ENCODE assay signal across 8 cellular contexts in genomic region chr3:43994594-43995077, GRCh38.
A peak's percentile ranks its signal among the peaks of the same experiment; 100 is the strongest.
DNase-seq lines count a peak whose midpoint lies in the region; ATAC-seq, FAIRE-seq and TF ChIP-seq lines count a peak whose summit lies in the region.

No MANE protein-coding gene starts in this region.

- POLR2A ChIA-PET in A549 (lab: Yijun Ruan, JAX), result interaction anchor here (0.8 to 3.1 kb wide), 4 partner anchors 101 to 143 kb away, joined by 3 to 25 read pairs (median 4); no protein-coding TSS in a partner anchor
- POLR2A ChIA-PET in activated CD8-positive, alpha-beta T cell treated with anti-CD3 and anti-CD28 coated beads for 36 hours (lab: Charles Lee), result no interaction called here

- no peaks in the 10 kb centered on the region for H4K20me1 ChIP-seq in keratinocyte (ENCODE audit: control insufficient read depth, extremely low read depth, insufficient read depth, low read length)

- H3K9me3 ChIP-seq in A549 (peaks cover 13% of the 10 kb centered on the region; the same call in 2 of the 3 replicates), keratinocyte (ENCODE audit: control insufficient read depth, low read depth, low read length) (no peaks in the 10 kb centered on the region), body of pancreas (no peaks in the 10 kb centered on the region)

- CTCF ChIA-PET in A549 (lab: Yijun Ruan, JAX), result interaction anchor here (0.9 to 1.5 kb wide), 2 partner anchors 24 to 56 kb away, joined by 3 read pairs; no protein-coding TSS in a partner anchor
- CTCF ChIA-PET in activated CD8-positive, alpha-beta T cell treated with anti-CD3 and anti-CD28 coated beads for 36 hours (lab: Charles Lee), result no interaction called here

- TF ChIP-seq RAD21 in A549 (conservative IDR thresholded peaks at IDR 0.05 in 1 of 2, IDR thresholded peaks at IDR 0.05 in 1 of 2), result no peak

- 11% methylated on average over 25 of the region's 25 CpGs for WGBS in A549 (ENCODE audit: missing lambda C conversion rate)
- WGBS in body of pancreas, 2 donors, result 3% methylated on average over 19 to 25 of the region's 25 CpGs

- H3K9ac ChIP-seq in keratinocyte (ENCODE audit: control insufficient read depth, extremely low read depth, insufficient read depth, low read length), result no peak overlapping the region

- peaks cover 68% of the 10 kb centered on the region for H3K27me3 ChIP-seq in keratinocyte (ENCODE audit: control insufficient read depth, extremely low read depth, insufficient read depth, low read length)
- peaks cover 3 to 35% of the 10 kb centered on the region in 2 donors for H3K27me3 ChIP-seq in body of pancreas

- TF ChIP-seq CTCF in A549 (IDR thresholded peaks at IDR 0.05) (no peak), keratinocyte (optimal IDR thresholded peaks at IDR 0.05 in 1 of 3, IDR thresholded peaks at IDR 0.05 in 1 of 3, conservative IDR thresholded peaks at IDR 0.05 in 1 of 3; ENCODE audit: extremely low read depth in 1 of 3, insufficient read depth in 2 of 3, low read length in 3 of 3) (no peak), body of pancreas (IDR thresholded peaks at IDR 0.05) (no peak)
- TF ChIP-seq CTCF in activated CD8-positive, alpha-beta T cell treated with anti-CD3 and anti-CD28 coated beads for 36 hours (IDR thresholded peaks at IDR 0.05), result no peak

- peak overlapping the region; percentile 89 to 99 for H3K27ac ChIP-seq in A549
- no peak overlapping the region for H3K27ac ChIP-seq in keratinocyte (ENCODE audit: control insufficient read depth, insufficient read depth, low read length)
- H3K27ac ChIP-seq in body of pancreas, result no peak overlapping the region

- H2AFZ ChIP-seq in keratinocyte (ENCODE audit: control insufficient read depth, low read length), result peak overlapping the region; percentile 52

- H3K4me1 Mint-ChIP-seq in activated CD8-positive, alpha-beta T cell treated with anti-CD3 and anti-CD28 coated beads for 36 hours (ENCODE audit: low read depth), result peaks cover 36% of the 10 kb centered on the region

- no peak for TF ChIP-seq POLR2A in A549 (IDR thresholded peaks at IDR 0.05; ENCODE audit: low read length)
- TF ChIP-seq POLR2A in body of pancreas (IDR thresholded peaks at IDR 0.05), result no peak

- peaks cover 17% of the 10 kb centered on the region for H3K4me1 ChIP-seq in A549
- peaks cover 38% of the 10 kb centered on the region for H3K4me1 ChIP-seq in keratinocyte (ENCODE audit: control insufficient read depth, extremely low read depth, insufficient read depth, low read length)
- peaks cover 47% of the 10 kb centered on the region for H3K4me1 ChIP-seq in body of pancreas

- dilution Hi-C loops in keratinocyte (cut with MboI; ENCODE audit: extremely low pct_ligation_motif_present, low sequenced_read_pairs), result no loop called here

- H3K9me1 ChIP-seq in keratinocyte (ENCODE audit: control insufficient read depth, extremely low read depth, insufficient read depth, low read length), result no peaks in the 10 kb centered on the region

- H3K4me3 ChIP-seq in A549, result peak overlapping the region; percentile 83
- H3K4me3 ChIP-seq in keratinocyte (ENCODE audit: control insufficient read depth in 2 of 3, extremely low read depth in 1 of 3, insufficient read depth in 2 of 3, low read depth in 1 of 3, low read length in 3 of 3), result peak overlapping the region; percentile 23 to 80 (median 61)
- H3K4me3 ChIP-seq in body of pancreas, result no peak overlapping the region

- H3K9me3 Mint-ChIP-seq in activated CD8-positive, alpha-beta T cell treated with anti-CD3 and anti-CD28 coated beads for 36 hours, result peaks cover 8% of the 10 kb centered on the region

- ATAC-seq in A549 (peak; percentile 9 to 32; a peak in 5 of 6 replicates), GM19351 (IDR thresholded peaks at IDR 0.05; ENCODE audit: unreplicated experiment) (peak; percentile 20), HG02870 (IDR thresholded peaks at IDR 0.05; ENCODE audit: unreplicated experiment) (no peak), body of pancreas (no peak)
- ATAC-seq in activated CD8-positive, alpha-beta T cell treated with anti-CD3 and anti-CD28 coated beads for 36 hours, result peak; percentile 21

- H3K79me2 ChIP-seq in keratinocyte (ENCODE audit: control insufficient read depth, insufficient read depth, low read length), result peaks cover 4% of the 10 kb centered on the region

- FAIRE-seq in A549 (lab: Jason Lieb, UNC), result no peak
- no peak for FAIRE-seq in keratinocyte (lab: Jason Lieb, UNC)

- H3K36me3 Mint-ChIP-seq in activated CD8-positive, alpha-beta T cell treated with anti-CD3 and anti-CD28 coated beads for 36 hours (ENCODE audit: low read depth), result peaks cover 6% of the 10 kb centered on the region

- DNase-seq in A549 (ENCODE audit: low read depth in 1 of 2, low spot score in 1 of 2) (no peak), keratinocyte (ENCODE audit: low read depth, low spot score) (no peak), body of pancreas (no peak), NCI-H774 (lab: John Stamatoyannopoulos, UW) (no peak), NCI-H2171 treated with DMSO at 0.1 percent for 48 hours (lab: John Stamatoyannopoulos, UW) (no peak)
- peak; percentile 10 for DNase-seq in activated CD8-positive, alpha-beta T cell treated with anti-CD3 and anti-CD28 coated beads for 36 hours

- H3K36me3 ChIP-seq in keratinocyte (ENCODE audit: control insufficient read depth in 2 of 2, extremely low read depth in 1 of 2, insufficient read depth in 2 of 2, low read length in 2 of 2) (no peaks in the 10 kb centered on the region), body of pancreas (replicated peaks in 1 of 2; ENCODE audit: insufficient read depth in 1 of 2, low read depth in 2 of 2) (no peaks in the 10 kb centered on the region)

- H3K4me3 Mint-ChIP-seq in activated CD8-positive, alpha-beta T cell treated with anti-CD3 and anti-CD28 coated beads for 36 hours, result peak overlapping the region; percentile 56

- H3K27me3 Mint-ChIP-seq in activated CD8-positive, alpha-beta T cell treated with anti-CD3 and anti-CD28 coated beads for 36 hours, result peaks cover 68% of the 10 kb centered on the region

- peak overlapping the region; percentile 95 for H3K4me2 ChIP-seq in A549
- H3K4me2 ChIP-seq in keratinocyte (ENCODE audit: control insufficient read depth, extremely low read depth, insufficient read depth, low read depth, low read length), result peak overlapping the region; percentile 98

- intact Hi-C loops in activated CD8-positive, alpha-beta T cell treated with anti-CD3 and anti-CD28 coated beads for 36 hours (cut with micrococcal nuclease), result no loop called here
- intact Hi-C loops in body of pancreas (cut with DNase I), result no loop called here

- no peak for TF ChIP-seq EP300 in A549 (IDR thresholded peaks at IDR 0.05)

- no peak overlapping the region for H3K27ac Mint-ChIP-seq in activated CD8-positive, alpha-beta T cell treated with anti-CD3 and anti-CD28 coated beads for 36 hours

TF ChIP-seq in A549, 52 proteins besides CTCF, POLR2A, EP300 and RAD21:
- TF ChIP-seq ZC3H11A (IDR thresholded peaks at IDR 0.05) (no peak), TFCP2L1 (CRISPR knock-in tag; IDR thresholded peaks at IDR 0.05) (no peak), SREBF2 (IDR thresholded peaks at IDR 0.05) (no peak), EHMT2 (IDR thresholded peaks at IDR 0.05; ENCODE audit: low read depth) (no peak), CBX2 (IDR thresholded peaks at IDR 0.05; ENCODE audit: borderline replicate concordance, low read depth) (no peak), HOXB13 (CRISPR knock-in tag; IDR thresholded peaks at IDR 0.05; ENCODE audit: low read depth) (no peak), NR3C1 (IDR thresholded peaks at IDR 0.05) (no peak), MAX (IDR thresholded peaks at IDR 0.05) (no peak), ESRRA (IDR thresholded peaks at IDR 0.05; ENCODE audit: borderline replicate concordance, low read length) (no peak), ZFP36 (IDR thresholded peaks at IDR 0.05; ENCODE audit: borderline replicate concordance, partially characterized antibody) (no peak), MAZ (IDR thresholded peaks at IDR 0.05; ENCODE audit: borderline replicate concordance, low read depth, low read length) (no peak), USF2 (IDR thresholded peaks at IDR 0.05) (no peak), CHD2 (IDR thresholded peaks at IDR 0.05; ENCODE audit: low read length, partially characterized antibody) (no peak)

Comparison
In these comparisons a context has a peak if more than half of its experiments do, and no peak if none do; other contexts are left out.
1. ATAC-seq: peak in A549 (2 of 2), GM19351 (single experiment) and activated CD8-positive, alpha-beta T cell treated with anti-CD3 and anti-CD28 coated beads for 36 hours (single experiment); none in HG02870 (single experiment) and body of pancreas (single experiment).
2. H3K27ac ChIP-seq: peak in A549 (2 of 2); none in keratinocyte (single experiment) and body of pancreas (0 of 4).
3. H3K4me3 ChIP-seq: peak in A549 (single experiment) and keratinocyte (3 of 3); none in body of pancreas (0 of 2).